Comparison of ENCODE assay signal across 20 cellular contexts in the genomic region with DNA sequence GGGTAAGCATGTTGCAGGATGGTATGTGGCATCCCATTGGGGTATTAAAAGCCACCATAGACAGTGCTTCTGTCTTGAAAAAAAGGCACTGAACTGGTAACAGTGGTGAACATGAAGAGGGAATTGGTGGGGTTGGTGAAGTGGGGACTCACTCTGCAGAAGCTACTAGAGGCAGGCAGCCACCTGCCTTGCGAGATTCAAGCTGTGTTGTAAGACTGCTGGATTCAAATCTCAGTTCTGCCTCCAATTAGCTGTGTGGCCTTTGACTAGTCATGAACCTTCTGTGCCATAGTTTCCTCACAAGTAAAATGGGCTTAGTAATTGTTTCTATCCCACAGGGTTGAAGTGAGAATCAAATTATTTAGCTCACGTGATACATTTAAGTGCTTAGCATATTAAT. TPM values are rescaled to one million over a fixed set of nuclear protein-coding genes. Genes with fewer than 3 reads are reported as not detected.
DNase-seq lines count a peak whose midpoint lies in the region; ATAC-seq and TF ChIP-seq lines count a peak whose summit lies in the region.
"Had no signal": no experiment of that assay in that cellular context is flagged by ENCODE, and none has a peak within 500 bp of the region (broad histone marks: within the 10 kb centered on the region; RNA-seq: fewer than 3 reads in every experiment).

No MANE protein-coding gene starts in this region.

- TF ChIP-seq POLR2A in breast epithelium (IDR thresholded peaks at IDR 0.05), result no peak

- in situ Hi-C loops in mammary epithelial cell (cut with MboI; ENCODE audit: low sequenced_read_pairs in 2 of 2), result no loop called here

- CTCF ChIA-PET in MCF 10A (lab: Yijun Ruan, JAX) (no interaction called here), mammary epithelial cell (lab: Charles Lee; ENCODE audit: low non-redundant PET) (no interaction called here), A673 (lab: Charles Lee) (interaction anchor here (0.7 kb wide), 1 partner anchor 27 kb away, joined by 9 read pairs; no protein-coding TSS in a partner anchor)

- no peaks in the 10 kb centered on the region for H3K4me1 ChIP-seq in mammary epithelial cell (ENCODE audit: insufficient read depth, low read length)
- no peaks in the 10 kb centered on the region for H3K4me1 ChIP-seq in breast epithelium
- H3K4me1 ChIP-seq in mucosa of stomach (ENCODE audit: control insufficient read depth, insufficient read depth, low read length), result peaks cover 27% of the 10 kb centered on the region
- no peaks in the 10 kb centered on the region for H3K4me1 ChIP-seq in A673 (ENCODE audit: insufficient read depth, low read length, poor library complexity, severe bottlenecking)

- H4K20me1 ChIP-seq in mammary epithelial cell (ENCODE audit: insufficient read depth, low read length), result no peaks in the 10 kb centered on the region

- intact Hi-C loops in MCF 10A (cut with micrococcal nuclease), result no loop called here
- intact Hi-C loops in mammary epithelial cell (cut with micrococcal nuclease), result no loop called here
- intact Hi-C loops in breast epithelium (cut with DNase I; ENCODE audit: low total_unique reads), result no loop called here
- intact Hi-C loops in A673 (cut with micrococcal nuclease; ENCODE audit: unreplicated experiment), result no loop called here

- H3K36me3 ChIP-seq in mammary epithelial cell (ENCODE audit: insufficient read depth, low read length), result no peaks in the 10 kb centered on the region
- H3K36me3 ChIP-seq in breast epithelium, result no peaks in the 10 kb centered on the region
- no peaks in the 10 kb centered on the region for H3K36me3 ChIP-seq in mucosa of stomach (ENCODE audit: control insufficient read depth, insufficient read depth, low read length)
- no peaks in the 10 kb centered on the region for H3K36me3 ChIP-seq in A673 (ENCODE audit: insufficient read depth, low read length, poor library complexity, severe bottlenecking)
- H3K36me3 ChIP-seq: cardiac muscle cell, esophagus muscularis mucosa, WERI-Rb-1 had no signal

- no peak overlapping the region for H3K27ac Mint-ChIP-seq in MCF 10A (ENCODE audit: low read depth, unreplicated experiment)
- H3K27ac Mint-ChIP-seq in activated naive CD4-positive, alpha-beta T cell treated with anti-CD3 and anti-CD28 coated beads, Interleukin-2, amount 50 U/mL, for 72 hours, result no peak overlapping the region
- H3K27ac Mint-ChIP-seq: activated CD8-positive, alpha-beta T cell treated with anti-CD3 and anti-CD28 coated beads, Interleukin-2, amount 10 ng/mL, durations not matched to agents 7 days and 5 days; activated T-cell treated with anti-CD3 and anti-CD28 coated beads, Interleukin-2, amount 50 U/mL, for 72 hours; CD4-positive, alpha-beta memory T cell had no signal

- H3K4me3 ChIP-seq in mammary epithelial cell (replicated peaks in 1 of 3; ENCODE audit: insufficient read depth in 1 of 3, low read depth in 2 of 3, low read length in 3 of 3) (no peak overlapping the region), breast epithelium (no peak overlapping the region), mucosa of stomach (ENCODE audit: low read length) (no peak overlapping the region), A673 (ENCODE audit: low read depth, low read length, poor library complexity, severe bottlenecking) (no peak overlapping the region)
- H3K4me3 ChIP-seq: cardiac muscle cell, esophagus muscularis mucosa, skin epidermis had no signal

- peaks cover 20% of the 10 kb centered on the region for H3K36me3 Mint-ChIP-seq in MCF 10A (ENCODE audit: insufficient read depth, unreplicated experiment)
- no peaks in the 10 kb centered on the region for H3K36me3 Mint-ChIP-seq in activated naive CD4-positive, alpha-beta T cell treated with anti-CD3 and anti-CD28 coated beads, Interleukin-2, amount 50 U/mL, for 72 hours
- H3K36me3 Mint-ChIP-seq: memory B cell; natural killer cell treated with Interleukin-12 subunit alpha and Interleukin-12 subunit beta and Interleukin-15 and Interleukin-18, amount 100 ng/mL, for 72 hours had no signal

- 85% methylated on average over 2 of the region's 2 CpGs for WGBS in mammary epithelial cell (ENCODE audit: low coverage, missing lambda C conversion rate)

- peaks cover 20% of the 10 kb centered on the region for H3K4me1 Mint-ChIP-seq in MCF 10A (ENCODE audit: insufficient read depth, unreplicated experiment)

- H3K9me3 ChIP-seq in mammary epithelial cell (replicated peaks; ENCODE audit: insufficient read depth, low read length) (no peaks in the 10 kb centered on the region), breast epithelium (no peaks in the 10 kb centered on the region), mucosa of stomach (ENCODE audit: control insufficient read depth, low read length) (no peaks in the 10 kb centered on the region), A673 (ENCODE audit: low read depth, low read length, poor library complexity, severe bottlenecking) (no peaks in the 10 kb centered on the region)
- H3K9me3 ChIP-seq: esophagus muscularis mucosa had no signal

- no peaks in the 10 kb centered on the region for H3K9me3 Mint-ChIP-seq in MCF 10A (ENCODE audit: unreplicated experiment)
- H3K9me3 Mint-ChIP-seq in activated naive CD4-positive, alpha-beta T cell treated with anti-CD3 and anti-CD28 coated beads, Interleukin-2, amount 50 U/mL, for 72 hours, result no peaks in the 10 kb centered on the region
- H3K9me3 Mint-ChIP-seq: activated T-cell treated with anti-CD3 and anti-CD28 coated beads, Interleukin-2, amount 50 U/mL, for 72 hours; CD4-positive, alpha-beta memory T cell; memory B cell; natural killer cell treated with Interleukin-12 subunit alpha and Interleukin-12 subunit beta and Interleukin-15 and Interleukin-18, amount 100 ng/mL, for 72 hours had no signal

- POLR2A ChIA-PET in MCF 10A (lab: Yijun Ruan, JAX) (interaction anchor here (0.9 to 1.6 kb wide), 3 partner anchors 10 to 20 kb away, joined by 3 to 13 read pairs (median 4); a partner anchor contains a TSS), A673 (lab: Charles Lee; ENCODE audit: low non-redundant PET) (no interaction called here)

- no peak for TF ChIP-seq CTCF in MCF 10A (IDR thresholded peaks at IDR 0.05; ENCODE audit: unreplicated experiment)
- TF ChIP-seq CTCF in mammary epithelial cell (conservative IDR thresholded peaks at IDR 0.05 in 1 of 2, IDR thresholded peaks at IDR 0.05 in 1 of 2; ENCODE audit: extremely low read depth in 1 of 2, insufficient read depth in 1 of 2, low read depth in 1 of 2, low read length in 2 of 2), result no peak
- no peak for TF ChIP-seq CTCF in breast epithelium (IDR thresholded peaks at IDR 0.05)
- no peak for TF ChIP-seq CTCF in A673 (conservative IDR thresholded peaks at IDR 0.05; ENCODE audit: low read depth, low read length)

- no peak overlapping the region for H3K4me3 Mint-ChIP-seq in MCF 10A (ENCODE audit: unreplicated experiment)
- H3K4me3 Mint-ChIP-seq: activated CD8-positive, alpha-beta T cell treated with anti-CD3 and anti-CD28 coated beads, Interleukin-2, amount 10 ng/mL, durations not matched to agents 7 days and 5 days; activated T-cell treated with anti-CD3 and anti-CD28 coated beads, Interleukin-2, amount 50 U/mL, for 72 hours; CD4-positive, alpha-beta memory T cell; natural killer cell treated with Interleukin-12 subunit alpha and Interleukin-12 subunit beta and Interleukin-15 and Interleukin-18, amount 100 ng/mL, for 72 hours had no signal

- H3K27me3 ChIP-seq in mammary epithelial cell (ENCODE audit: insufficient read depth, low read length) (no peaks in the 10 kb centered on the region), breast epithelium (no peaks in the 10 kb centered on the region), mucosa of stomach (ENCODE audit: control insufficient read depth, insufficient read depth, low read length) (no peaks in the 10 kb centered on the region), A673 (replicated peaks; ENCODE audit: insufficient read depth, low read depth, low read length, poor library complexity) (no peaks in the 10 kb centered on the region)
- H3K27me3 ChIP-seq: cardiac muscle cell, esophagus muscularis mucosa had no signal

- ATAC-seq in activated naive CD4-positive, alpha-beta T cell treated with anti-CD3 and anti-CD28 coated beads, Interleukin-2, amount 50 U/mL, for 72 hours, result no peak
- no peak for ATAC-seq in HG03175 (IDR thresholded peaks at IDR 0.05; ENCODE audit: unreplicated experiment)
- ATAC-seq: activated CD8-positive, alpha-beta T cell treated with anti-CD3 and anti-CD28 coated beads, Interleukin-2, amount 10 ng/mL, durations not matched to agents 7 days and 5 days; activated T-cell treated with anti-CD3 and anti-CD28 coated beads, Interleukin-2, amount 50 U/mL, for 72 hours had no signal

- peaks cover 7% of the 10 kb centered on the region for H3K79me2 ChIP-seq in mammary epithelial cell (ENCODE audit: insufficient read depth, low read length)

- no peak overlapping the region for H3K4me2 ChIP-seq in mammary epithelial cell (ENCODE audit: insufficient read depth, low read depth, low read length)

- H2AFZ ChIP-seq in mammary epithelial cell (ENCODE audit: low read depth, low read length), result no peak overlapping the region

- H3K9ac ChIP-seq in mammary epithelial cell (ENCODE audit: insufficient read depth, low read length) (no peak overlapping the region), mucosa of stomach (ENCODE audit: low read length) (peak overlapping the region; percentile 64)

- DNase-seq in MCF 10A (ENCODE audit: unreplicated experiment) (peak; percentile 30), mammary epithelial cell (no peak), breast epithelium (ENCODE audit: low spot score in 2 of 2) (no peak), inferior parietal cortex (ENCODE audit: extremely low spot score) (no peak), A673 (ENCODE audit: low spot score) (no peak)
- no peak for DNase-seq in activated naive CD4-positive, alpha-beta T cell treated with anti-CD3 and anti-CD28 coated beads, Interleukin-2, amount 50 U/mL, for 72 hours (ENCODE audit: low spot score in 2 of 2)
- DNase-seq: activated CD8-positive, alpha-beta T cell treated with anti-CD3 and anti-CD28 coated beads, Interleukin-2, amount 10 ng/mL, durations not matched to agents 7 days and 5 days; activated T-cell treated with anti-CD3 and anti-CD28 coated beads, Interleukin-2, amount 50 U/mL, for 72 hours; CD4-positive, alpha-beta memory T cell; NCI-H187 treated with DMSO at 0.1 percent for 48 hours; SHP77 treated with DMSO at 0.1 percent for 48 hours; stimulated activated CD4-positive, alpha-beta T cell treated with anti-CD3 and anti-CD28 coated beads, Interleukin-4, amount 100 ng/mL, for 1 hour; WERI-Rb-1 had no signal

- dilution Hi-C loops in mammary epithelial cell (cut with HindIII; ENCODE audit: low sequenced_read_pairs), result no loop called here

- no peak overlapping the region for H3K27ac ChIP-seq in mammary epithelial cell (ENCODE audit: insufficient read depth, low read depth, low read length)
- peak overlapping the region; percentile 56 to 75 for H3K27ac ChIP-seq in breast epithelium
- no peak overlapping the region for H3K27ac ChIP-seq in A673 (ENCODE audit: low read depth, low read length, poor library complexity, severe bottlenecking)
- H3K27ac ChIP-seq: cardiac muscle cell, WERI-Rb-1 had no signal

- no peaks in the 10 kb centered on the region for H3K27me3 Mint-ChIP-seq in MCF 10A (ENCODE audit: insufficient read depth, unreplicated experiment)
- H3K27me3 Mint-ChIP-seq: CD4-positive, alpha-beta memory T cell; memory B cell; natural killer cell treated with Interleukin-12 subunit alpha and Interleukin-12 subunit beta and Interleukin-15 and Interleukin-18, amount 100 ng/mL, for 72 hours had no signal

- BruUV-seq in MCF 10A (replicated peaks; lab: Mats Ljungman, UMichigan) (no TSS peak), mammary epithelial cell (replicated peaks; lab: Mats Ljungman, UMichigan) (no TSS peak), A673 (replicated peaks; lab: Mats Ljungman, UMichigan) (no TSS peak)

RNA-seq across cellular contexts. Expression of a gene that starts 16.6 kb away (rescaled TPM):
- total RNA-seq in MCF 10A (2022), result 68.3 and 69.1 TPM in 2 replicates
- total RNA-seq in mammary epithelial cell, result 10 to 100 TPM; 38.0 to 59.9 TPM
- polyA plus RNA-seq in mammary epithelial cell, result 37.0 TPM
- polyA minus RNA-seq in mammary epithelial cell, result 65.2 TPM
- 10 to 100 TPM; 30.3 to 61.9 (median 32.8) TPM for total RNA-seq in breast epithelium
- 10 to 100 TPM; 30.9 to 33.4 TPM for total RNA-seq in activated naive CD4-positive, alpha-beta T cell treated with anti-CD3 and anti-CD28 coated beads, Interleukin-2, amount 50 U/mL, for 72 hours
- 66.3 and 69.8 TPM in 2 replicates for total RNA-seq in A673 (2021)

RNA-seq across cellular contexts. Expression of a gene that starts 35.1 kb away (rescaled TPM):
- total RNA-seq in MCF 10A (2022) (1,201 and 1,563 TPM in 2 replicates), mammary epithelial cell (1,000 to 10,000 TPM in 1 of 2 donors, 100 to 1,000 TPM in 1; 376 to 1,022 TPM), breast epithelium (1,000 to 10,000 TPM; 1,191 to 1,487 (median 1,340) TPM), A673 (2021) (1,180 and 1,206 TPM in 2 replicates)
- 1,104 TPM for polyA plus RNA-seq in mammary epithelial cell
- 741 TPM for polyA minus RNA-seq in mammary epithelial cell
- total RNA-seq in activated naive CD4-positive, alpha-beta T cell treated with anti-CD3 and anti-CD28 coated beads, Interleukin-2, amount 50 U/mL, for 72 hours, result 1,000 to 10,000 TPM; 1,409 to 1,417 TPM

RNA-seq across cellular contexts. Expression of a gene that starts 51.5 kb away (rescaled TPM):
- total RNA-seq in MCF 10A (2022), result 37.7 and 37.8 TPM in 2 replicates
- 10 to 100 TPM; 39.7 to 44.0 TPM for total RNA-seq in mammary epithelial cell
- 45.9 TPM for polyA plus RNA-seq in mammary epithelial cell
- polyA minus RNA-seq in mammary epithelial cell, result 3.9 TPM
- 10 to 100 TPM; 46.9 to 62.8 (median 60.3) TPM for total RNA-seq in breast epithelium
- 10 to 100 TPM; 68.6 to 94.7 TPM for total RNA-seq in activated naive CD4-positive, alpha-beta T cell treated with anti-CD3 and anti-CD28 coated beads, Interleukin-2, amount 50 U/mL, for 72 hours
- total RNA-seq in A673 (2021), result 63.8 and 78.9 TPM in 2 replicates

Comparison
In these comparisons a context has a peak if more than half of its experiments do, and no peak if none do; other contexts are left out.
1. H3K27ac ChIP-seq: peak in breast epithelium (2 of 2); none in mammary epithelial cell (single experiment) and A673 (single experiment).